ENCODE assay signal across 25 cellular contexts in the genomic region with DNA sequence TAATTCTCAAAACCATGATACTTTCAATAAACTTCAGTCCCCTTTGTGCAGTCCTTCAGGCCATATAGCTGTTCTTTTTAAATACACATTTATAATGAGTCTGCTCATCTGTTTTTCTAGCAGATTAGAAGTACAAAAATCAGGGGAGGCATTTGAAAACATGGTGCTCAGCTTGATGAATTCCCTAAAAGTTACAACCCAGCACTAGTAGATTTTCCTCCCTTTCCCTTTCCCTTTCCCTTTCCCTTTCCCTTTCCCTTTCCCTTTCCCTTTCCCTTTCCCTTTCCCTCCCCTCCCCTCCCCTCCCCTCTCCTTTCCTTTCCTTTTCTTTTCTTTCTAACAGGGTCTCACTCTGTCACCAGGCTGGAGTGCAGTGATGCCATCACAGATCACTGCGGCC.
DNase-seq lines count a peak whose midpoint lies in the region; TF ChIP-seq lines count a peak whose summit lies in the region.
"Had no signal": no experiment of that assay in that cellular context is flagged by ENCODE, and none has a peak within 500 bp of the region (broad histone marks: within the 10 kb centered on the region; RNA-seq: fewer than 3 reads in every experiment).

No MANE protein-coding gene starts in this region.

- CTCF ChIA-PET in activated naive CD4-positive, alpha-beta T cell treated with anti-CD3 and anti-CD28 coated beads for 36 hours (lab: Charles Lee): no interaction called here
- CTCF ChIA-PET in OCI-LY7 (lab: Charles Lee; ENCODE audit: unreplicated experiment): no interaction called here

- H2AK5ac ChIP-seq in trophoblast cell (ENCODE audit: low read length): no peak overlapping the region

- POLR2A ChIA-PET in OCI-LY7 (lab: Charles Lee): interaction anchor here (0.7 kb wide), 1 partner anchor 22 kb away, joined by 3 read pairs; no protein-coding TSS in a partner anchor

- H3K9me2 ChIP-seq in OCI-LY7 (ENCODE audit: insufficient read depth, low read length): no peaks in the 10 kb centered on the region

- no peak overlapping the region for H3K9ac ChIP-seq in trophoblast cell (ENCODE audit: low read length)
- H3K9ac ChIP-seq: BLaER1 had no signal

- no peaks in the 10 kb centered on the region for H3K4me1 Mint-ChIP-seq in activated naive CD4-positive, alpha-beta T cell treated with anti-CD3 and anti-CD28 coated beads for 36 hours (ENCODE audit: low read depth)
- H3K4me1 Mint-ChIP-seq in dendritic cell treated with granulocyte-macrophage colony-stimulating factor and Interleukin-4, amounts not matched to agents 40 ng/mL and 50 ng/mL, for 4 days (ENCODE audit: low read depth): peaks cover 13% of the 10 kb centered on the region
- H3K4me1 Mint-ChIP-seq: CD4-positive, alpha-beta memory T cell; CD4-positive, CD25-positive, alpha-beta regulatory T cell; CD8-positive, alpha-beta memory T cell had no signal

- H2AFZ ChIP-seq in ACC112 (ENCODE audit: low read length, unreplicated experiment) (no peak overlapping the region), OCI-LY7 (ENCODE audit: low read length) (no peak overlapping the region), trophoblast cell (ENCODE audit: insufficient read depth, low read length, poor library complexity) (no peak overlapping the region)

- WGBS in trophoblast cell (ENCODE audit: extremely low coverage, insufficient coverage, insufficient read length): no CpG with 5 or more reads among the region's 1 CpG

- intact Hi-C loops in activated naive CD4-positive, alpha-beta T cell treated with anti-CD3 and anti-CD28 coated beads for 36 hours (cut with micrococcal nuclease): no loop called here
- intact Hi-C loops in OCI-LY7 (cut with micrococcal nuclease; ENCODE audit: unreplicated experiment): no loop called here
- intact Hi-C loops in dendritic cell treated with granulocyte-macrophage colony-stimulating factor and Interleukin-4, amounts not matched to agents 40 ng/mL and 50 ng/mL, for 4 days (cut with micrococcal nuclease): no loop called here

- H3K79me2 ChIP-seq in ACC112 (ENCODE audit: control insufficient read depth, insufficient read depth, low read length, unreplicated experiment): no peaks in the 10 kb centered on the region
- no peaks in the 10 kb centered on the region for H3K79me2 ChIP-seq in OCI-LY7 (ENCODE audit: insufficient read depth, low read depth, low read length)
- no peaks in the 10 kb centered on the region for H3K79me2 ChIP-seq in trophoblast cell (ENCODE audit: control insufficient read depth, insufficient read depth, low read length, poor library complexity)

- H2BK120ac ChIP-seq in trophoblast cell (ENCODE audit: insufficient read depth, low read length, poor library complexity): no peak overlapping the region

- no peaks in the 10 kb centered on the region for H3K36me3 Mint-ChIP-seq in activated naive CD4-positive, alpha-beta T cell treated with anti-CD3 and anti-CD28 coated beads for 36 hours (ENCODE audit: low read depth)
- no peaks in the 10 kb centered on the region for H3K36me3 Mint-ChIP-seq in dendritic cell treated with granulocyte-macrophage colony-stimulating factor and Interleukin-4, amounts not matched to agents 40 ng/mL and 50 ng/mL, for 4 days (ENCODE audit: low read depth)
- H3K36me3 Mint-ChIP-seq: CD14-positive monocyte; CD4-positive, alpha-beta memory T cell; CD4-positive, CD25-positive, alpha-beta regulatory T cell; CD8-positive, alpha-beta memory T cell had no signal

- no peak for DNase-seq in activated naive CD4-positive, alpha-beta T cell treated with anti-CD3 and anti-CD28 coated beads for 36 hours
- no peak for DNase-seq in activated naive CD4-positive, alpha-beta T cell treated with Interleukin-2 at 50 U/mL for 16 hours
- DNase-seq in OCI-LY7 (ENCODE audit: low spot score): peak; percentile 16
- DNase-seq in trophoblast cell: no peak
- no peak for DNase-seq in NK-92 (lab: John Stamatoyannopoulos, UW; ENCODE audit: unreplicated experiment)
- DNase-seq: ACHN; BE2C; C1 segment of cervical spinal cord; CD4-positive, alpha-beta memory T cell; CD4-positive, CD25-positive, alpha-beta regulatory T cell; CD8-positive, alpha-beta memory T cell; COR-L47; DMS 273 treated with DMSO at 0.1 percent for 48 hours; DMS153; DMS53; DMS79; DND-41; EL; GF-D8 had no signal

- no peak overlapping the region for H4K12ac ChIP-seq in trophoblast cell (ENCODE audit: low read depth, low read length)

- H3K27me3 ChIP-seq in ACC112 (ENCODE audit: insufficient read depth, low read length) (no peaks in the 10 kb centered on the region), trophoblast cell (ENCODE audit: insufficient read depth, low read length) (no peaks in the 10 kb centered on the region)
- H3K27me3 ChIP-seq: BE2C, BLaER1 had no signal

- H3K4me1 ChIP-seq in ACC112 (ENCODE audit: control insufficient read depth, insufficient read depth, low read length, unreplicated experiment) (peaks cover 14% of the 10 kb centered on the region), OCI-LY7 (ENCODE audit: insufficient read depth, low read length, poor library complexity, severe bottlenecking) (no peaks in the 10 kb centered on the region), trophoblast cell (ENCODE audit: control insufficient read depth in 1 of 2, insufficient read depth in 2 of 2, low read length in 2 of 2) (no peaks in the 10 kb centered on the region)
- H3K4me1 ChIP-seq: A549, BE2C, BLaER1 had no signal

- H3K4me3 ChIP-seq in ACC112 (ENCODE audit: low read depth, low read length): no peak overlapping the region
- H3K4me3 ChIP-seq in OCI-LY7 (ENCODE audit: low read depth, low read length, poor library complexity, severe bottlenecking): no peak overlapping the region
- H3K4me3 ChIP-seq in trophoblast cell (ENCODE audit: low read depth, low read length): no peak overlapping the region
- H3K4me3 ChIP-seq: A549, BLaER1 had no signal

- peak overlapping the region; percentile 52; the same call in 1 of the 2 replicates for H3K27ac ChIP-seq in ACC112 (ENCODE audit: low read depth, low read length)
- no peak overlapping the region for H3K27ac ChIP-seq in OCI-LY7 (ENCODE audit: low read depth, low read length, poor library complexity, severe bottlenecking)
- no peak overlapping the region for H3K27ac ChIP-seq in trophoblast cell (ENCODE audit: low read depth, low read length)
- H3K27ac ChIP-seq: 22Rv1, A549, BLaER1 had no signal

- H3K9me3 ChIP-seq in OCI-LY7 (ENCODE audit: low read length) (no peaks in the 10 kb centered on the region), trophoblast cell (ENCODE audit: insufficient read depth, low read depth, low read length) (no peaks in the 10 kb centered on the region)
- H3K9me3 ChIP-seq: A549, BE2C, BLaER1 had no signal

- BruUV-seq in OCI-LY7 (replicated peaks; lab: Mats Ljungman, UMichigan): no TSS peak

- no peak overlapping the region for H3K4me3 Mint-ChIP-seq in activated naive CD4-positive, alpha-beta T cell treated with anti-CD3 and anti-CD28 coated beads for 36 hours
- no peak overlapping the region for H3K4me3 Mint-ChIP-seq in dendritic cell treated with granulocyte-macrophage colony-stimulating factor and Interleukin-4, amounts not matched to agents 40 ng/mL and 50 ng/mL, for 4 days
- H3K4me3 Mint-ChIP-seq: CD14-positive monocyte; CD4-positive, alpha-beta memory T cell; CD4-positive, CD25-positive, alpha-beta regulatory T cell; CD8-positive, alpha-beta memory T cell had no signal

- H3K4ac ChIP-seq in trophoblast cell (ENCODE audit: low read depth, low read length): no peak overlapping the region

- no peak overlapping the region for H3K18ac ChIP-seq in trophoblast cell (ENCODE audit: low read length)

- H3K9me3 Mint-ChIP-seq in activated naive CD4-positive, alpha-beta T cell treated with anti-CD3 and anti-CD28 coated beads for 36 hours: peaks cover 6% of the 10 kb centered on the region
- peaks cover 15% of the 10 kb centered on the region for H3K9me3 Mint-ChIP-seq in dendritic cell treated with granulocyte-macrophage colony-stimulating factor and Interleukin-4, amounts not matched to agents 40 ng/mL and 50 ng/mL, for 4 days
- H3K9me3 Mint-ChIP-seq: CD4-positive, CD25-positive, alpha-beta regulatory T cell; CD8-positive, alpha-beta memory T cell had no signal

- no peak for TF ChIP-seq CTCF in OCI-LY7 (conservative IDR thresholded peaks at IDR 0.05; ENCODE audit: low read length)

- H3K36me3 ChIP-seq in ACC112 (ENCODE audit: insufficient read depth, low read length) (no peaks in the 10 kb centered on the region), OCI-LY7 (ENCODE audit: insufficient read depth, low read length) (no peaks in the 10 kb centered on the region), trophoblast cell (ENCODE audit: control insufficient read depth in 1 of 2, insufficient read depth in 2 of 2, low read length in 2 of 2) (no peaks in the 10 kb centered on the region)
- H3K36me3 ChIP-seq: BE2C, BLaER1 had no signal

- H2BK5ac ChIP-seq in trophoblast cell (ENCODE audit: low read depth, low read length, poor library complexity): no peak overlapping the region

- H3K23ac ChIP-seq in trophoblast cell (ENCODE audit: low read length): no peak overlapping the region

- no peaks in the 10 kb centered on the region for H4K20me1 ChIP-seq in OCI-LY7 (ENCODE audit: insufficient read depth, low read length)
- H4K20me1 ChIP-seq: BLaER1 had no signal

- no peak overlapping the region for H3K14ac ChIP-seq in trophoblast cell (ENCODE audit: low read length)

- H4K8ac ChIP-seq in trophoblast cell (ENCODE audit: low read depth, low read length): no peak overlapping the region

- H3K27me3 Mint-ChIP-seq in activated naive CD4-positive, alpha-beta T cell treated with anti-CD3 and anti-CD28 coated beads for 36 hours (ENCODE audit: low read depth): no peaks in the 10 kb centered on the region
- H3K27me3 Mint-ChIP-seq in dendritic cell treated with granulocyte-macrophage colony-stimulating factor and Interleukin-4, amounts not matched to agents 40 ng/mL and 50 ng/mL, for 4 days: no peaks in the 10 kb centered on the region
- H3K27me3 Mint-ChIP-seq: CD4-positive, CD25-positive, alpha-beta regulatory T cell had no signal

- peak overlapping the region; percentile 69 for H3K27ac Mint-ChIP-seq in activated naive CD4-positive, alpha-beta T cell treated with anti-CD3 and anti-CD28 coated beads for 36 hours
- H3K27ac Mint-ChIP-seq in dendritic cell treated with granulocyte-macrophage colony-stimulating factor and Interleukin-4, amounts not matched to agents 40 ng/mL and 50 ng/mL, for 4 days: peak overlapping the region; percentile 32
- H3K27ac Mint-ChIP-seq: CD14-positive monocyte; CD4-positive, alpha-beta memory T cell; CD4-positive, CD25-positive, alpha-beta regulatory T cell; CD8-positive, alpha-beta memory T cell had no signal

- H3K79me1 ChIP-seq in trophoblast cell (ENCODE audit: low read length): peaks cover 2% of the 10 kb centered on the region

- no peak overlapping the region for H2BK12ac ChIP-seq in trophoblast cell (ENCODE audit: low read length)

- H3K4me2 ChIP-seq in OCI-LY7 (ENCODE audit: low read length) (no peak overlapping the region), trophoblast cell (ENCODE audit: low read length) (no peak overlapping the region)
- H3K4me2 ChIP-seq: A549, BLaER1 had no signal

- H4K91ac ChIP-seq in trophoblast cell (ENCODE audit: low read depth, low read length): no peak overlapping the region
